In genomic region chr12:116397148-116397547, GRCh38 we compare ENCODE assay signal across 18 cellular contexts.
DNase-seq lines count a peak whose midpoint lies in the region; ATAC-seq and TF ChIP-seq lines count a peak whose summit lies in the region.
"Had no signal": no experiment of that assay in that cellular context is flagged by ENCODE, and none has a peak within 500 bp of the region (broad histone marks: within the 10 kb centered on the region; RNA-seq: fewer than 3 reads in every experiment).

No MANE protein-coding gene starts in this region.

- H3K27ac Mint-ChIP-seq in endodermal cell = no peak overlapping the region
- H3K27ac Mint-ChIP-seq: activated CD8-positive, alpha-beta T cell treated with anti-CD3 and anti-CD28 coated beads, Interleukin-2, amount 10 ng/mL, durations not matched to agents 7 days and 5 days had no signal

- BruUV-seq in mammary epithelial cell (replicated peaks; lab: Mats Ljungman, UMichigan) = no TSS peak

- no peak overlapping the region for H3K9ac ChIP-seq in mammary epithelial cell (ENCODE audit: insufficient read depth, low read length)
- no peak overlapping the region for H3K9ac ChIP-seq in endodermal cell (ENCODE audit: extremely low read depth, low read length, poor library complexity, severe bottlenecking)

- CTCF ChIA-PET in mammary epithelial cell (lab: Charles Lee; ENCODE audit: low non-redundant PET) = no interaction called here

- peak overlapping the region; percentile 12 for H2AFZ ChIP-seq in mammary epithelial cell (ENCODE audit: low read depth, low read length)

- H3K4me3 ChIP-seq in mammary epithelial cell (replicated peaks in 1 of 3; ENCODE audit: insufficient read depth in 1 of 3, low read depth in 2 of 3, low read length in 3 of 3) = no peak overlapping the region
- H3K4me3 ChIP-seq in testis = no peak overlapping the region
- no peak overlapping the region for H3K4me3 ChIP-seq in heart left ventricle
- H3K4me3 ChIP-seq in endodermal cell (ENCODE audit: low read length) = no peak overlapping the region
- H3K4me3 ChIP-seq: adrenal gland, Peyer's patch, sigmoid colon had no signal

- peaks cover 2% of the 10 kb centered on the region for H3K27me3 Mint-ChIP-seq in endodermal cell (ENCODE audit: insufficient read depth)

- no peaks in the 10 kb centered on the region for H3K79me2 ChIP-seq in mammary epithelial cell (ENCODE audit: insufficient read depth, low read length)

- H3K4me1 ChIP-seq in mammary epithelial cell (ENCODE audit: insufficient read depth, low read length) (peaks cover 2% of the 10 kb centered on the region), foreskin keratinocyte (peaks cover 6% of the 10 kb centered on the region), testis (no peaks in the 10 kb centered on the region), heart left ventricle (no peaks in the 10 kb centered on the region), endodermal cell (ENCODE audit: control insufficient read depth, insufficient read depth, low read length) (no peaks in the 10 kb centered on the region)
- H3K4me1 ChIP-seq: adrenal gland, Peyer's patch, sigmoid colon had no signal

- no peaks in the 10 kb centered on the region for H3K36me3 Mint-ChIP-seq in endodermal cell (ENCODE audit: low read depth)

- ATAC-seq in foreskin keratinocyte (peak; percentile 86), heart left ventricle (no peak)
- ATAC-seq: activated CD8-positive, alpha-beta T cell treated with anti-CD3 and anti-CD28 coated beads, Interleukin-2, amount 10 ng/mL, durations not matched to agents 7 days and 5 days; left colon had no signal

- H3K27me3 ChIP-seq in mammary epithelial cell (ENCODE audit: insufficient read depth, low read length) (no peaks in the 10 kb centered on the region), foreskin keratinocyte (peaks cover 10% of the 10 kb centered on the region), testis (no peaks in the 10 kb centered on the region), heart left ventricle (no peaks in the 10 kb centered on the region), endodermal cell (ENCODE audit: control insufficient read depth, insufficient read depth, low read length, poor library complexity, severe bottlenecking) (no peaks in the 10 kb centered on the region)
- H3K27me3 ChIP-seq: adrenal gland, Peyer's patch, sigmoid colon had no signal

- no peaks in the 10 kb centered on the region for H3K4me1 Mint-ChIP-seq in endodermal cell

- 43% methylated on average over 2 of the region's 3 CpGs for WGBS in mammary epithelial cell (ENCODE audit: low coverage, missing lambda C conversion rate)
- whole genome bisulfite sequencing in testis, 2 donors = 79 to 96% methylated on average over 3 of the region's 3 CpGs
- WGBS in heart left ventricle, 4 donors = 73 to 96% (median 82%) methylated on average over 3 of the region's 3 CpGs
- 92% methylated on average over 3 of the region's 3 CpGs for whole genome bisulfite sequencing in endodermal cell (ENCODE audit: insufficient coverage in 1 of 2, insufficient read length in 1 of 2), 2 experiments

- DNase-seq in EH (ENCODE audit: low read depth) = peak; percentile 76
- peak; percentile 64 for DNase-seq in MV-4-11 (lab: John Stamatoyannopoulos, UW)
- DNase-seq in mammary epithelial cell = peak; percentile 67
- DNase-seq in foreskin keratinocyte = peak in 1 of 2 donors; percentile 62
- DNase-seq in HT-29 (ENCODE audit: low spot score) = no peak
- no peak for DNase-seq in testis
- no peak for DNase-seq in heart left ventricle
- no peak for DNase-seq in endodermal cell
- DNase-seq: activated CD8-positive, alpha-beta T cell treated with anti-CD3 and anti-CD28 coated beads, Interleukin-2, amount 10 ng/mL, durations not matched to agents 7 days and 5 days; adrenal gland; GDM1; left colon; NCI-H774; nucleus accumbens; Peyer's patch; sigmoid colon; stimulated activated CD4-positive, alpha-beta T cell treated with anti-CD3 and anti-CD28 coated beads, Interleukin-4, amount 100 ng/mL, for 1 hour had no signal

- H4K20me1 ChIP-seq in mammary epithelial cell (ENCODE audit: insufficient read depth, low read length) = no peaks in the 10 kb centered on the region

- H3K27ac ChIP-seq in mammary epithelial cell (ENCODE audit: insufficient read depth, low read depth, low read length) (no peak overlapping the region), foreskin keratinocyte (no peak overlapping the region), testis (no peak overlapping the region), heart left ventricle (no peak overlapping the region), endodermal cell (ENCODE audit: low read depth, low read length) (no peak overlapping the region)
- H3K27ac ChIP-seq: adrenal gland, epithelial cell of prostate, Peyer's patch, sigmoid colon had no signal

- dilution Hi-C loops in mammary epithelial cell (cut with HindIII; ENCODE audit: low sequenced_read_pairs) = no loop called here

- TF ChIP-seq POLR2A in testis (IDR thresholded peaks at IDR 0.05) (no peak), heart left ventricle (IDR thresholded peaks at IDR 0.05) (no peak)

- intact Hi-C loops in mammary epithelial cell (cut with micrococcal nuclease) = no loop called here
- intact Hi-C loops in testis (cut with DNase I; ENCODE audit: low total_unique reads) = no loop called here
- intact Hi-C loops in heart left ventricle (cut with DNase I) = no loop called here

- no peaks in the 10 kb centered on the region for H3K9me3 ChIP-seq in mammary epithelial cell (replicated peaks; ENCODE audit: insufficient read depth, low read length)
- H3K9me3 ChIP-seq in testis = no peaks in the 10 kb centered on the region
- H3K9me3 ChIP-seq in heart left ventricle = peaks cover 0 to 21% (median 8%) of the 10 kb centered on the region in 12 donors
- H3K9me3 ChIP-seq in endodermal cell (ENCODE audit: control insufficient read depth, low read length) = peaks cover 30% of the 10 kb centered on the region
- H3K9me3 ChIP-seq: sigmoid colon had no signal

- no peak overlapping the region for H3K4me2 ChIP-seq in mammary epithelial cell (ENCODE audit: insufficient read depth, low read depth, low read length)

- H3K4me3 Mint-ChIP-seq in endodermal cell = no peak overlapping the region
- H3K4me3 Mint-ChIP-seq: activated CD8-positive, alpha-beta T cell treated with anti-CD3 and anti-CD28 coated beads, Interleukin-2, amount 10 ng/mL, durations not matched to agents 7 days and 5 days had no signal

- in situ Hi-C loops in mammary epithelial cell (cut with MboI; ENCODE audit: low sequenced_read_pairs in 2 of 2) = no loop called here

- H3K9me3 Mint-ChIP-seq in endodermal cell = peaks cover 27% of the 10 kb centered on the region

- no peak for TF ChIP-seq CTCF in mammary epithelial cell (conservative IDR thresholded peaks at IDR 0.05 in 1 of 2, IDR thresholded peaks at IDR 0.05 in 1 of 2; ENCODE audit: extremely low read depth in 1 of 2, insufficient read depth in 1 of 2, low read depth in 1 of 2, low read length in 2 of 2)
- no peak for TF ChIP-seq CTCF in foreskin keratinocyte (conservative IDR thresholded peaks at IDR 0.05)
- no peak for TF ChIP-seq CTCF in testis (IDR thresholded peaks at IDR 0.05)
- no peak for TF ChIP-seq CTCF in heart left ventricle (IDR thresholded peaks at IDR 0.05)
- TF ChIP-seq CTCF in endodermal cell (conservative IDR thresholded peaks at IDR 0.05) = no peak

- H3K36me3 ChIP-seq in mammary epithelial cell (ENCODE audit: insufficient read depth, low read length) (no peaks in the 10 kb centered on the region), testis (ENCODE audit: low read depth, missing control alignments) (no peaks in the 10 kb centered on the region), heart left ventricle (no peaks in the 10 kb centered on the region), endodermal cell (ENCODE audit: control insufficient read depth, insufficient read depth, low read length) (no peaks in the 10 kb centered on the region)
- H3K36me3 ChIP-seq: adrenal gland, Peyer's patch, sigmoid colon had no signal

Comparison
In these comparisons a context has a peak if more than half of its experiments do, and no peak if none do; other contexts are left out.
1. DNase-seq: peak in EH (single experiment), MV-4-11 (single experiment) and mammary epithelial cell (single experiment); none in HT-29 (single experiment), testis (single experiment), heart left ventricle (0 of 5) and endodermal cell (single experiment).